Comparison of ENCODE assay signal across 8 cellular contexts in the genomic region with DNA sequence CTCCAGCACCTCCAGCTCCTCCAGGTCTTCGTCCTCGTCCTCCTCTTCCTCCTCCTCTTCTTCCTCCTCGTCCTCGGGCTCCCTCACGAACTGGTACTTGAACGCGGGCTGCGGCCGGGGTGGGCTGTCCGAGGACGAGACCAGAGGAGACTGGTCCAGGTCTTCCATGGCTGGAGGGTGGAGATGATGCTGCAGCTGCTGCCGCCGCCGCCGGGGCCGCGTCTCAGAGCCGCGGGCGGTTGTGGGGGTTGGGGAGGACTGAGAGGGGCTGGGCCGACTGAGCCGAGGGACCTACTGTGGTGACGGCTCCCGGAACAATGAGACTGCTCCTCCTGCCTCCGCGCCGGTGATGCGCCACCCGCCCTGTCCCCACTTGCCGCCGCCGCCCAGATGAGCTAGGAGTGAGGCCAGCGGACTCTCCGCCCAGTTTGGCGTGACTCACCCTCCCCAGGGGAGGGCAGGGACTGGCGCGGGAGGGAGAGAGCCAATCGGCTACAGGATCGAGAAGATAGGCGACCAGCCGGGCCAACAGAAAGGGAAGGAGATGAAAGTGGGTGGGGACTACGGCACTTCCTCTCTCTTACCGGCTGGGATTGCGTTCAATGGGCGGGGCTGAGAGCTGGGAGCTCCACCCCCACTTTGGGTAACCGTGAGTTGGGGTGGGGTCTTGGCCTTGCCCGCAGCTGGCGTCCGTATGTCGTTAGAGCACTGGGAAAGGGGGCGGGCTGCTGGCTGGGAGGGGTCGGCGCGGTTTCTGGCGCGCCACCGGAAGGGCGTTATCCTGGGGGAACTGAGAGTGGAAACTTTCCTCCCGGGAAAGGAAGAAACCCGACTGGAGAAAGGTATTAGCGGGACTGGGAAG. TPM values are rescaled to one million over a fixed set of nuclear protein-coding genes. Genes with fewer than 3 reads are reported as not detected.
DNase-seq lines count a peak whose midpoint lies in the region; ATAC-seq and TF ChIP-seq lines count a peak whose summit lies in the region.

A gene with protein sequence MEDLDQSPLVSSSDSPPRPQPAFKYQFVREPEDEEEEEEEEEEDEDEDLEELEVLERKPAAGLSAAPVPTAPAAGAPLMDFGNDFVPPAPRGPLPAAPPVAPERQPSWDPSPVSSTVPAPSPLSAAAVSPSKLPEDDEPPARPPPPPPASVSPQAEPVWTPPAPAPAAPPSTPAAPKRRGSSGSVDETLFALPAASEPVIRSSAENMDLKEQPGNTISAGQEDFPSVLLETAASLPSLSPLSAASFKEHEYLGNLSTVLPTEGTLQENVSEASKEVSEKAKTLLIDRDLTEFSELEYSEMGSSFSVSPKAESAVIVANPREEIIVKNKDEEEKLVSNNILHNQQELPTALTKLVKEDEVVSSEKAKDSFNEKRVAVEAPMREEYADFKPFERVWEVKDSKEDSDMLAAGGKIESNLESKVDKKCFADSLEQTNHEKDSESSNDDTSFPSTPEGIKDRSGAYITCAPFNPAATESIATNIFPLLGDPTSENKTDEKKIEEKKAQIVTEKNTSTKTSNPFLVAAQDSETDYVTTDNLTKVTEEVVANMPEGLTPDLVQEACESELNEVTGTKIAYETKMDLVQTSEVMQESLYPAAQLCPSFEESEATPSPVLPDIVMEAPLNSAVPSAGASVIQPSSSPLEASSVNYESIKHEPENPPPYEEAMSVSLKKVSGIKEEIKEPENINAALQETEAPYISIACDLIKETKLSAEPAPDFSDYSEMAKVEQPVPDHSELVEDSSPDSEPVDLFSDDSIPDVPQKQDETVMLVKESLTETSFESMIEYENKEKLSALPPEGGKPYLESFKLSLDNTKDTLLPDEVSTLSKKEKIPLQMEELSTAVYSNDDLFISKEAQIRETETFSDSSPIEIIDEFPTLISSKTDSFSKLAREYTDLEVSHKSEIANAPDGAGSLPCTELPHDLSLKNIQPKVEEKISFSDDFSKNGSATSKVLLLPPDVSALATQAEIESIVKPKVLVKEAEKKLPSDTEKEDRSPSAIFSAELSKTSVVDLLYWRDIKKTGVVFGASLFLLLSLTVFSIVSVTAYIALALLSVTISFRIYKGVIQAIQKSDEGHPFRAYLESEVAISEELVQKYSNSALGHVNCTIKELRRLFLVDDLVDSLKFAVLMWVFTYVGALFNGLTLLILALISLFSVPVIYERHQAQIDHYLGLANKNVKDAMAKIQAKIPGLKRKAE (minus strand): TSS at position 319 of the 862 bp plus-strand sequence. CDS start 151 bp downstream, at position 168.

- H4K20me1 ChIP-seq in PC-3 (ENCODE audit: low read length): peaks cover 32% of the 10 kb centered on the region

- peak within 1 kb of the TSS; percentile 92 for H3K4me2 ChIP-seq in PC-3 (ENCODE audit: low read length)

- H3K9me3 ChIP-seq in PC-3 (ENCODE audit: low read length): 0 out of 2 replicates have a peak, but pooled peaks cover 6% of the 10 kb centered on the region
- no peaks in the 10 kb centered on the region for H3K9me3 ChIP-seq in mucosa of descending colon

- TF ChIP-seq RAD21 in Ishikawa (IDR thresholded peaks at IDR 0.05; ENCODE audit: low read depth): no peak

- DNase-seq in DMS153 (lab: John Stamatoyannopoulos, UW) (peak; percentile 99), PC-3 (peak; percentile 99), activated T-cell treated with anti-CD3 and anti-CD28 coated beads for 48 hours (ENCODE audit: low read depth) (peak; percentile 98), epithelial cell of prostate (ENCODE audit: low read depth, low spot score) (peak; percentile 96), mucosa of descending colon (peak; percentile 97 to 99 (median 99))
- DNase-seq in stimulated activated CD8-positive, alpha-beta memory T cell treated with anti-CD3 and anti-CD28 coated beads, Interleukin-4, amount 100 ng/mL, for 24 hours (ENCODE audit: low read depth): peak; percentile 98

- H3K4me1 ChIP-seq in PC-3 (ENCODE audit: insufficient read depth, low read length) (peaks cover 26% of the 10 kb centered on the region), mucosa of descending colon (ENCODE audit: low read depth) (peaks cover 26% of the 10 kb centered on the region)

- H3F3A ChIP-seq in PC-3 (ENCODE audit: low read length, unreplicated experiment): peaks cover 10% of the 10 kb centered on the region

- TF ChIP-seq CTCF in PC-3 (conservative IDR thresholded peaks at IDR 0.05; ENCODE audit: low read depth, low read length): no peak
- no peak for TF ChIP-seq CTCF in mucosa of descending colon (IDR thresholded peaks at IDR 0.05)

- H3K79me2 ChIP-seq in PC-3 (ENCODE audit: low read length): peaks cover 55% of the 10 kb centered on the region

- peaks cover 4% of the 10 kb centered on the region; the same call in 1 of the 2 replicates for H3K36me3 ChIP-seq in PC-3 (ENCODE audit: low read depth, low read length)
- H3K36me3 ChIP-seq in mucosa of descending colon (ENCODE audit: low read depth): peaks cover 3% of the 10 kb centered on the region

- H3K9ac ChIP-seq in PC-3 (ENCODE audit: low read length): peak within 1 kb of the TSS; percentile 90

- H3K4me3 ChIP-seq in PC-3 (ENCODE audit: low read length) (peak within 1 kb of the TSS; percentile 74), mucosa of descending colon (peak within 1 kb of the TSS; percentile 98)

- H3K27ac ChIP-seq in PC-3 (ENCODE audit: low read length) (peak within 1 kb of the TSS; percentile 97), epithelial cell of prostate (peak within 1 kb of the TSS; percentile 100)

- 0 out of 2 replicates have a peak, but pooled peaks have one; percentile 12 for TF ChIP-seq EP300 in Ishikawa (IDR thresholded peaks at IDR 0.05; ENCODE audit: borderline replicate concordance)

- CTCF ChIA-PET in PC-3 (lab: Charles Lee): interaction anchor here (0.6 to 2.2 kb wide), 5 partner anchors 9 to 150 kb away, joined by 4 to 11 read pairs (median 5); no protein-coding TSS in a partner anchor

- no TSS peak for BruUV-seq in PC-3 (replicated peaks; lab: Mats Ljungman, UMichigan)

- no peaks in the 10 kb centered on the region for H3K27me3 ChIP-seq in PC-3 (ENCODE audit: low read length)

- ATAC-seq in GM21576 (IDR thresholded peaks at IDR 0.05; ENCODE audit: unreplicated experiment) (peak; percentile 84), PC-3 (peak; percentile 74), mucosa of descending colon (peak; percentile 90)

- H2AFZ ChIP-seq in PC-3 (ENCODE audit: low read length): peak within 1 kb of the TSS; percentile 57

- intact Hi-C loops in PC-3 (cut with micrococcal nuclease) (loop anchor here (2.0 kb wide), 2 partner anchors 50 to 60 kb away; no protein-coding TSS in a partner anchor), mucosa of descending colon (cut with DNase I, micrococcal nuclease) (no loop called here)

- POLR2A ChIA-PET in PC-3 (lab: Charles Lee; ENCODE audit: unreplicated experiment): interaction anchor here (0.6 to 1.1 kb wide), 15 partner anchors 20 to 948 kb away, joined by 3 to 6 read pairs (median 4); no protein-coding TSS in a partner anchor

- H3K9me2 ChIP-seq in PC-3 (replicated peaks; ENCODE audit: low read length): no peaks in the 10 kb centered on the region

TF ChIP-seq in Ishikawa, 13 proteins besides CTCF, POLR2A, EP300 and RAD21:
- TF ChIP-seq TCF12 (IDR thresholded peaks at IDR 0.05; ENCODE audit: low read depth) (peak; percentile 71; the same call in 1 of the 2 replicates), CREB1 (IDR thresholded peaks at IDR 0.05; ENCODE audit: low read depth) (peak; percentile 50), TEAD4 (IDR thresholded peaks at IDR 0.05) (no peak; the same call in 1 of the 2 replicates), FOXM1 (IDR thresholded peaks at IDR 0.05; ENCODE audit: borderline replicate concordance, low read depth) (0 out of 2 replicates have a peak, but pooled peaks have one; percentile 33), NFIC (IDR thresholded peaks at IDR 0.05) (peak; percentile 2; the same call in 1 of the 2 replicates), ZBTB7A (IDR thresholded peaks at IDR 0.05; ENCODE audit: low read depth) (peak; percentile 63), TAF1 (IDR thresholded peaks at IDR 0.05; ENCODE audit: low read depth) (peak; percentile 64), YY1 (IDR thresholded peaks at IDR 0.05; ENCODE audit: low read depth) (peak; percentile 48)
- TF ChIP-seq, protein P1, sequence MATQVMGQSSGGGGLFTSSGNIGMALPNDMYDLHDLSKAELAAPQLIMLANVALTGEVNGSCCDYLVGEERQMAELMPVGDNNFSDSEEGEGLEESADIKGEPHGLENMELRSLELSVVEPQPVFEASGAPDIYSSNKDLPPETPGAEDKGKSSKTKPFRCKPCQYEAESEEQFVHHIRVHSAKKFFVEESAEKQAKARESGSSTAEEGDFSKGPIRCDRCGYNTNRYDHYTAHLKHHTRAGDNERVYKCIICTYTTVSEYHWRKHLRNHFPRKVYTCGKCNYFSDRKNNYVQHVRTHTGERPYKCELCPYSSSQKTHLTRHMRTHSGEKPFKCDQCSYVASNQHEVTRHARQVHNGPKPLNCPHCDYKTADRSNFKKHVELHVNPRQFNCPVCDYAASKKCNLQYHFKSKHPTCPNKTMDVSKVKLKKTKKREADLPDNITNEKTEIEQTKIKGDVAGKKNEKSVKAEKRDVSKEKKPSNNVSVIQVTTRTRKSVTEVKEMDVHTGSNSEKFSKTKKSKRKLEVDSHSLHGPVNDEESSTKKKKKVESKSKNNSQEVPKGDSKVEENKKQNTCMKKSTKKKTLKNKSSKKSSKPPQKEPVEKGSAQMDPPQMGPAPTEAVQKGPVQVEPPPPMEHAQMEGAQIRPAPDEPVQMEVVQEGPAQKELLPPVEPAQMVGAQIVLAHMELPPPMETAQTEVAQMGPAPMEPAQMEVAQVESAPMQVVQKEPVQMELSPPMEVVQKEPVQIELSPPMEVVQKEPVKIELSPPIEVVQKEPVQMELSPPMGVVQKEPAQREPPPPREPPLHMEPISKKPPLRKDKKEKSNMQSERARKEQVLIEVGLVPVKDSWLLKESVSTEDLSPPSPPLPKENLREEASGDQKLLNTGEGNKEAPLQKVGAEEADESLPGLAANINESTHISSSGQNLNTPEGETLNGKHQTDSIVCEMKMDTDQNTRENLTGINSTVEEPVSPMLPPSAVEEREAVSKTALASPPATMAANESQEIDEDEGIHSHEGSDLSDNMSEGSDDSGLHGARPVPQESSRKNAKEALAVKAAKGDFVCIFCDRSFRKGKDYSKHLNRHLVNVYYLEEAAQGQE (IDR thresholded peaks at IDR 0.05; ENCODE audit: low read depth): no peak
- TF ChIP-seq, protein P2, sequence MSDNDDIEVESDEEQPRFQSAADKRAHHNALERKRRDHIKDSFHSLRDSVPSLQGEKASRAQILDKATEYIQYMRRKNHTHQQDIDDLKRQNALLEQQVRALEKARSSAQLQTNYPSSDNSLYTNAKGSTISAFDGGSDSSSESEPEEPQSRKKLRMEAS (IDR thresholded peaks at IDR 0.05): peak; percentile 67

RNA-seq across cellular contexts. Expression of the gene that starts here (rescaled TPM):
- total RNA-seq in PC-3 (2014; rRNA removed) (150 and 170 TPM in 2 replicates), mucosa of descending colon (100 to 1,000 TPM; 219 to 278 (median 224) TPM)

Comparison
In these comparisons a context has a peak if more than half of its experiments do, and no peak if none do; other contexts are left out.
1. Peak in every context shown above with its lines: DNase-seq, ATAC-seq, H3K4me3 ChIP-seq and H3K27ac ChIP-seq.